22 cellular contexts compared by ENCODE assay signal in genomic region chr6:169974663-169975062, GRCh38.
"Had no signal": no experiment of that assay in that cellular context is flagged by ENCODE, and none has a peak within 500 bp of the region (broad histone marks: within the 10 kb centered on the region; RNA-seq: fewer than 3 reads in every experiment).

No MANE protein-coding gene starts in this region.

- H3K27me3 ChIP-seq: colonic mucosa, hepatocyte, sigmoid colon, thyroid gland had no signal

- H3K4me3 ChIP-seq: colonic mucosa, gastrocnemius medialis, heart left ventricle, hepatocyte, left lung, prostate gland, sigmoid colon, thyroid gland had no signal

- H3K4me1 ChIP-seq: colonic mucosa, gastrocnemius medialis, parathyroid adenoma, prostate gland, sigmoid colon, thyroid gland had no signal

- H3K36me3 ChIP-seq: colonic mucosa, gastrocnemius medialis, heart left ventricle, left lung, neutrophil, prostate gland, sigmoid colon, thyroid gland had no signal

- H3K27ac ChIP-seq: colonic mucosa, epithelial cell of prostate, gastrocnemius medialis, heart left ventricle, hepatocyte, left lung, neutrophil, parathyroid adenoma, prostate gland, sigmoid colon, thyroid gland had no signal

- H3K9me3 ChIP-seq: colonic mucosa, gastrocnemius medialis, heart left ventricle, left lung, neutrophil, prostate gland, sigmoid colon, thyroid gland had no signal

- DNase-seq: colonic mucosa; effector CD8-positive, alpha-beta T cell; endodermal cell; foreskin fibroblast; left cardiac atrium; mesenchymal stem cell; midbrain; naive thymus-derived CD4-positive, alpha-beta T cell; sigmoid colon; stimulated activated CD4-positive, alpha-beta T cell treated with anti-CD3 and anti-CD28 coated beads, Interleukin-4, amount 100 ng/mL, for 1 hour; stimulated activated CD8-positive, alpha-beta memory T cell treated with anti-CD3 and anti-CD28 coated beads, Interleukin-4, amount 100 ng/mL, for 48 hours; stimulated activated naive CD4-positive, alpha-beta T cell; stimulated activated naive CD8-positive, alpha-beta T cell treated with anti-CD3 and anti-CD28 coated beads, Interleukin-15, amount 100 ng/mL, for 72 hours; thyroid gland had no signal
